Comparison of ENCODE assay signal across 9 cellular contexts in genomic region chr4:15470149-15470520, GRCh38. TPM values are rescaled to one million over a fixed set of nuclear protein-coding genes. Genes with fewer than 3 reads are reported as not detected.
A peak's percentile ranks its signal among the peaks of the same experiment; 100 is the strongest.
DNase-seq lines count a peak whose midpoint lies in the region; ATAC-seq, FAIRE-seq and TF ChIP-seq lines count a peak whose summit lies in the region.
"Had no signal": no experiment of that assay in that cellular context is flagged by ENCODE, and none has a peak within 500 bp of the region (broad histone marks: within the 10 kb centered on the region; RNA-seq: fewer than 3 reads in every experiment).

No MANE protein-coding gene starts in this region.

- peak overlapping the region; percentile 99 for H2AFZ ChIP-seq in H1 (ENCODE audit: low read length)

- H4K91ac ChIP-seq in H1 (replicated peaks; ENCODE audit: insufficient read length, low read length) = no peak overlapping the region

- H3K27ac ChIP-seq in H1 (ENCODE audit: low read depth, low read length) (no peak overlapping the region), mucosa of rectum (ENCODE audit: low read depth in 2 of 2, low read length in 2 of 2) (peak overlapping the region in 1 of 2 donors; percentile 25), upper lobe of left lung (peak overlapping the region in 2 of 4 donors; percentile 4 to 37)

- peaks cover 12% of the 10 kb centered on the region for H3K27me3 Mint-ChIP-seq in activated CD4-positive, alpha-beta T cell treated with anti-CD3 and anti-CD28 coated beads, Interleukin-2, amount 10 ng/mL, durations not matched to agents 24 days and 14 days
- no peaks in the 10 kb centered on the region for H3K27me3 Mint-ChIP-seq in activated CD4-positive, alpha-beta T cell treated with anti-CD3 and anti-CD28 coated beads for 36 hours
- peaks cover 4% of the 10 kb centered on the region for H3K27me3 Mint-ChIP-seq in activated CD8-positive, alpha-beta T cell treated with anti-CD3 and anti-CD28 coated beads, Interleukin-2, amount 10 ng/mL, durations not matched to agents 7 days and 5 days (ENCODE audit: low read depth)

- no peak for TF ChIP-seq RAD21 in H1 (IDR thresholded peaks at IDR 0.05 in 1 of 2, conservative IDR thresholded peaks at IDR 0.05 in 1 of 2; ENCODE audit: low read depth in 2 of 2, low read length in 2 of 2)

- peak overlapping the region; percentile 60 for H3K4me2 ChIP-seq in H1 (ENCODE audit: insufficient read depth in 1 of 2, low read depth in 2 of 2, low read length in 2 of 2)

- peaks cover 3 to 15% (median 5%) of the 10 kb centered on the region in 4 experiments; a peak in 4 of 7 replicates for H3K4me1 ChIP-seq in H1 (replicated peaks in 1 of 4; ENCODE audit: control insufficient read depth in 3 of 4, insufficient read depth in 4 of 4, low read length in 3 of 4)
- H3K4me1 ChIP-seq in mucosa of rectum (ENCODE audit: control insufficient read depth in 2 of 2, insufficient read depth in 2 of 2, low read length in 2 of 2) = no peaks in the 10 kb centered on the region
- H3K4me1 ChIP-seq in upper lobe of left lung = peaks cover 9 to 25% (median 14%) of the 10 kb centered on the region in 4 donors

- H4K20me1 ChIP-seq in H1 (replicated peaks in 1 of 2; ENCODE audit: control insufficient read depth in 1 of 2, insufficient read depth in 2 of 2, low read length in 2 of 2) = no peaks in the 10 kb centered on the region

- H3K36me3 ChIP-seq in H1 (ENCODE audit: control insufficient read depth in 2 of 4, insufficient read depth in 4 of 4, low read length in 3 of 4) (no peaks in the 10 kb centered on the region), mucosa of rectum (ENCODE audit: control insufficient read depth in 2 of 2, insufficient read depth in 2 of 2, low read length in 2 of 2) (no peaks in the 10 kb centered on the region), upper lobe of left lung (no peaks in the 10 kb centered on the region)

- peak; percentile 46 for DNase-seq in activated CD4-positive, alpha-beta T cell treated with anti-CD3 and anti-CD28 coated beads, Interleukin-2, amount 10 ng/mL, durations not matched to agents 24 days and 14 days
- DNase-seq in activated CD4-positive, alpha-beta T cell treated with anti-CD3 and anti-CD28 coated beads for 36 hours = no peak
- no peak for DNase-seq in H1 (ENCODE audit: low read depth in 1 of 2, low spot score in 2 of 2)
- DNase-seq in upper lobe of left lung = no peak
- no peak for DNase-seq in activated CD8-positive, alpha-beta T cell treated with anti-CD3 and anti-CD28 coated beads, Interleukin-2, amount 10 ng/mL, durations not matched to agents 7 days and 5 days
- no peak for DNase-seq in activated effector memory CD4-positive, alpha-beta T cell treated with anti-CD3 and anti-CD28 coated beads, Interleukin-2, amount 50 U/mL, for 16 hours
- DNase-seq: NCI-H2081 treated with DMSO at 0.1 percent for 48 hours had no signal

- no peak overlapping the region for H3K4ac ChIP-seq in H1 (replicated peaks; ENCODE audit: insufficient read length, low read depth, low read length)

- no peaks in the 10 kb centered on the region for H3K79me1 ChIP-seq in H1 (ENCODE audit: low read depth, low read length)

- H3K36me3 Mint-ChIP-seq in activated CD4-positive, alpha-beta T cell treated with anti-CD3 and anti-CD28 coated beads, Interleukin-2, amount 10 ng/mL, durations not matched to agents 24 days and 14 days (ENCODE audit: low read depth) = no peaks in the 10 kb centered on the region
- no peaks in the 10 kb centered on the region for H3K36me3 Mint-ChIP-seq in activated CD4-positive, alpha-beta T cell treated with anti-CD3 and anti-CD28 coated beads for 36 hours (ENCODE audit: low read depth)
- H3K36me3 Mint-ChIP-seq in activated CD8-positive, alpha-beta T cell treated with anti-CD3 and anti-CD28 coated beads, Interleukin-2, amount 10 ng/mL, durations not matched to agents 7 days and 5 days (ENCODE audit: low read depth) = no peaks in the 10 kb centered on the region

- H2BK120ac ChIP-seq in H1 (replicated peaks; ENCODE audit: low read depth, low read length) = no peak overlapping the region

- no peak overlapping the region for H3K56ac ChIP-seq in H1 (replicated peaks; ENCODE audit: insufficient read length, low read depth, low read length)

- no peaks in the 10 kb centered on the region; the same call in none of the 2 replicates for H3K23me2 ChIP-seq in H1 (ENCODE audit: low read depth, low read length)

- H3K27ac Mint-ChIP-seq in activated CD4-positive, alpha-beta T cell treated with anti-CD3 and anti-CD28 coated beads, Interleukin-2, amount 10 ng/mL, durations not matched to agents 24 days and 14 days = no peak overlapping the region
- H3K27ac Mint-ChIP-seq in activated CD4-positive, alpha-beta T cell treated with anti-CD3 and anti-CD28 coated beads for 36 hours = no peak overlapping the region
- no peak overlapping the region for H3K27ac Mint-ChIP-seq in activated CD8-positive, alpha-beta T cell treated with anti-CD3 and anti-CD28 coated beads, Interleukin-2, amount 10 ng/mL, durations not matched to agents 7 days and 5 days

- no peak overlapping the region for H2BK12ac ChIP-seq in H1 (ENCODE audit: low read depth, low read length)

- H2AK5ac ChIP-seq in H1 (ENCODE audit: low read depth, low read length) = no peak overlapping the region

- FAIRE-seq in H1 (lab: Jason Lieb, UNC) = peak; percentile 7

- POLR2A ChIA-PET in activated CD4-positive, alpha-beta T cell treated with anti-CD3 and anti-CD28 coated beads for 36 hours (lab: Charles Lee) = interaction anchor here (0.5 kb wide), 1 partner anchor 10 kb away, joined by 3 read pairs; no protein-coding TSS in a partner anchor
- POLR2A ChIA-PET in H1 (lab: Charles Lee; ENCODE audit: partially characterized antibody) = interaction anchor here (3.9 kb wide), 1 partner anchor 10 kb away, joined by 21 read pairs; no protein-coding TSS in a partner anchor
- POLR2A ChIA-PET in activated CD8-positive, alpha-beta T cell treated with anti-CD3 and anti-CD28 coated beads, Interleukin-2, amount 10 ng/mL, durations not matched to agents 7 days and 5 days (lab: Charles Lee) = no interaction called here

- H2BK15ac ChIP-seq in H1 (ENCODE audit: low read length) = no peak overlapping the region

- WGBS in H1 (ENCODE audit: extremely low coverage in 1 of 2, insufficient coverage in 1 of 2, insufficient read length in 1 of 2, insufficient replicate concordance in 2 of 2, low coverage in 1 of 2, low lambda C conversion rate in 2 of 2, missing lambda C conversion rate in 1 of 2), 2 experiments = 51% methylated on average over 2 of the region's 2 CpGs; no CpG with 5 or more reads in 1 of the 2 experiments
- WGBS in upper lobe of left lung, 2 donors = 0 to 2% methylated on average over 2 of the region's 2 CpGs

- ATAC-seq in activated CD4-positive, alpha-beta T cell treated with anti-CD3 and anti-CD28 coated beads for 36 hours = no peak
- ATAC-seq in upper lobe of left lung (ENCODE audit: low FRiP score in 2 of 2) = peak in 1 of 2 donors; percentile 5
- no peak for ATAC-seq in activated CD8-positive, alpha-beta T cell treated with anti-CD3 and anti-CD28 coated beads, Interleukin-2, amount 10 ng/mL, durations not matched to agents 7 days and 5 days
- ATAC-seq in GM21381 (IDR thresholded peaks at IDR 0.05; ENCODE audit: unreplicated experiment) = no peak

- no peak overlapping the region for H2BK5ac ChIP-seq in H1 (ENCODE audit: low read depth, low read length)

- H3K14ac ChIP-seq in H1 (ENCODE audit: insufficient read length) = no peak overlapping the region

- TF ChIP-seq EP300 in H1 (IDR thresholded peaks at IDR 0.05; ENCODE audit: borderline replicate concordance in 1 of 2, low read depth in 2 of 2, low read length in 2 of 2) (no peak), upper lobe of left lung (IDR thresholded peaks at IDR 0.05) (no peak)

- no peak overlapping the region for H3K18ac ChIP-seq in H1 (ENCODE audit: extremely low read depth, low read length)

- peaks cover 7% of the 10 kb centered on the region for H3K4me1 Mint-ChIP-seq in activated CD4-positive, alpha-beta T cell treated with anti-CD3 and anti-CD28 coated beads, Interleukin-2, amount 10 ng/mL, durations not matched to agents 24 days and 14 days
- peaks cover 10% of the 10 kb centered on the region for H3K4me1 Mint-ChIP-seq in activated CD4-positive, alpha-beta T cell treated with anti-CD3 and anti-CD28 coated beads for 36 hours
- H3K4me1 Mint-ChIP-seq in activated CD8-positive, alpha-beta T cell treated with anti-CD3 and anti-CD28 coated beads, Interleukin-2, amount 10 ng/mL, durations not matched to agents 7 days and 5 days (ENCODE audit: low read depth) = peaks cover 10% of the 10 kb centered on the region

- no peak overlapping the region for H3K23ac ChIP-seq in H1 (ENCODE audit: insufficient read length)

- TF ChIP-seq CTCF in H1 (IDR thresholded peaks at IDR 0.05; ENCODE audit: control extremely low read depth in 1 of 3, insufficient read depth in 1 of 3, low read depth in 1 of 3, low read length in 3 of 3) (no peak), upper lobe of left lung (IDR thresholded peaks at IDR 0.05) (no peak)

- H3K4me3 Mint-ChIP-seq in activated CD4-positive, alpha-beta T cell treated with anti-CD3 and anti-CD28 coated beads, Interleukin-2, amount 10 ng/mL, durations not matched to agents 24 days and 14 days = no peak overlapping the region
- no peak overlapping the region for H3K4me3 Mint-ChIP-seq in activated CD4-positive, alpha-beta T cell treated with anti-CD3 and anti-CD28 coated beads for 36 hours
- no peak overlapping the region for H3K4me3 Mint-ChIP-seq in activated CD8-positive, alpha-beta T cell treated with anti-CD3 and anti-CD28 coated beads, Interleukin-2, amount 10 ng/mL, durations not matched to agents 7 days and 5 days

- H3K79me2 ChIP-seq in H1 (ENCODE audit: control insufficient read depth in 1 of 2, insufficient read depth in 2 of 2, low read length in 2 of 2) = no peaks in the 10 kb centered on the region

- H4K5ac ChIP-seq in H1 (ENCODE audit: insufficient read length, low read depth, low read length) = no peak overlapping the region

- no peak overlapping the region for H4K8ac ChIP-seq in H1 (ENCODE audit: extremely low read depth, insufficient read depth, low read length)

- no peaks in the 10 kb centered on the region for H3K9me3 ChIP-seq in H1 (ENCODE audit: insufficient read depth in 2 of 2, low read depth in 1 of 2, low read length in 1 of 2)
- no peaks in the 10 kb centered on the region for H3K9me3 ChIP-seq in mucosa of rectum (ENCODE audit: control insufficient read depth in 2 of 2, low read length in 2 of 2)
- H3K9me3 ChIP-seq in upper lobe of left lung = no peaks in the 10 kb centered on the region

- CTCF ChIA-PET in activated CD4-positive, alpha-beta T cell treated with anti-CD3 and anti-CD28 coated beads for 36 hours (lab: Charles Lee) = interaction anchor here (0.5 to 4.3 kb wide), 5 partner anchors 9 to 259 kb away, joined by 3 to 33 read pairs (median 3); no protein-coding TSS in a partner anchor
- CTCF ChIA-PET in H1 (lab: Charles Lee; ENCODE audit: partially characterized antibody) = interaction anchor here (0.6 to 5.5 kb wide), 5 partner anchors 9 to 879 kb away, joined by 3 to 44 read pairs (median 7); no protein-coding TSS in a partner anchor
- CTCF ChIA-PET in activated CD8-positive, alpha-beta T cell treated with anti-CD3 and anti-CD28 coated beads, Interleukin-2, amount 10 ng/mL, durations not matched to agents 7 days and 5 days (lab: Charles Lee) = interaction anchor here (0.8 to 2.8 kb wide), 6 partner anchors 9 to 413 kb away, joined by 3 to 32 read pairs (median 3); no protein-coding TSS in a partner anchor

- no peaks in the 10 kb centered on the region for H3K27me3 ChIP-seq in H1 (replicated peaks in 1 of 4; ENCODE audit: control insufficient read depth in 3 of 4, extremely low read depth in 1 of 4, insufficient read depth in 3 of 4, low read length in 3 of 4)
- H3K27me3 ChIP-seq in mucosa of rectum (ENCODE audit: control insufficient read depth in 2 of 2, insufficient read depth in 2 of 2, low read length in 2 of 2) = no peaks in the 10 kb centered on the region
- H3K27me3 ChIP-seq in upper lobe of left lung = no peaks in the 10 kb centered on the region

- no peaks in the 10 kb centered on the region for H3K9me3 Mint-ChIP-seq in activated CD4-positive, alpha-beta T cell treated with anti-CD3 and anti-CD28 coated beads, Interleukin-2, amount 10 ng/mL, durations not matched to agents 24 days and 14 days
- H3K9me3 Mint-ChIP-seq in activated CD4-positive, alpha-beta T cell treated with anti-CD3 and anti-CD28 coated beads for 36 hours (ENCODE audit: low read depth) = no peaks in the 10 kb centered on the region
- H3K9me3 Mint-ChIP-seq in activated CD8-positive, alpha-beta T cell treated with anti-CD3 and anti-CD28 coated beads, Interleukin-2, amount 10 ng/mL, durations not matched to agents 7 days and 5 days (ENCODE audit: insufficient read depth) = no peaks in the 10 kb centered on the region

- TF ChIP-seq POLR2A in H1 (IDR thresholded peaks at IDR 0.05; ENCODE audit: control extremely low read depth in 1 of 2, low read depth in 2 of 2, low read length in 2 of 2) = no peak
- TF ChIP-seq POLR2A in upper lobe of left lung (IDR thresholded peaks at IDR 0.05) = no peak

- intact Hi-C loops in activated CD4-positive, alpha-beta T cell treated with anti-CD3 and anti-CD28 coated beads, Interleukin-2, amount 10 ng/mL, durations not matched to agents 24 days and 14 days (cut with micrococcal nuclease) = loop anchor here (10.0 kb wide), 1 partner anchor 485 kb away; no protein-coding TSS in a partner anchor
- intact Hi-C loops in activated CD4-positive, alpha-beta T cell treated with anti-CD3 and anti-CD28 coated beads for 36 hours (cut with DNase I, micrococcal nuclease) = no loop called here

- H3K9ac ChIP-seq in H1 (replicated peaks in 1 of 4; ENCODE audit: extremely low read depth in 1 of 4, low read depth in 3 of 4, low read length in 3 of 4) = no peak overlapping the region; a peak in 1 of 7 replicates
- H3K9ac ChIP-seq in mucosa of rectum (ENCODE audit: low read depth in 1 of 2, low read length in 2 of 2) = peak overlapping the region; percentile 1 to 29

- peak overlapping the region; percentile 11 to 55 (median 14); a peak in 5 of 8 replicates for H3K4me3 ChIP-seq in H1 (ENCODE audit: extremely low read depth in 1 of 4, insufficient read depth in 2 of 4, low read depth in 3 of 4, low read length in 4 of 4)
- peak overlapping the region; percentile 63 to 83 for H3K4me3 ChIP-seq in mucosa of rectum (ENCODE audit: low read length in 2 of 2)
- peak overlapping the region; percentile 39 to 62 (median 55) for H3K4me3 ChIP-seq in upper lobe of left lung

- H2BK20ac ChIP-seq in H1 (ENCODE audit: low read length) = no peak overlapping the region

RNA-seq across cellular contexts. Expression of gene CC2D2A, which starts 0.5 kb away (rescaled TPM):
- not detected in 2 replicates for total RNA-seq in activated CD4-positive, alpha-beta T cell treated with anti-CD3 and anti-CD28 coated beads, Interleukin-2, amount 10 ng/mL, durations not matched to agents 24 days and 14 days
- not detected for total RNA-seq in activated CD4-positive, alpha-beta T cell treated with anti-CD3 and anti-CD28 coated beads for 36 hours
- 11.0 and 11.1 TPM in 2 replicates for total RNA-seq in H1 (2021; fragmentation: NEBNext Ultra II Directional; extraction: Animal tissue kit (Norgen Biotek cat#: 25700))
- 7.3 and 12.2 TPM in 2 replicates for polyA plus RNA-seq in H1 (2011; rRNA removed)
- 7.9 TPM for polyA plus RNA-seq in H1 (2011; cell fraction: cytosol; rRNA removed)
- 7.5 TPM for polyA plus RNA-seq in H1 (2011; cell fraction: nucleus; rRNA removed)
- 8.3 to 11.2 TPM (median 10.2 TPM) in 4 replicates for polyA plus RNA-seq in H1 (2012, experiment 1 of 2)
- 1.3 TPM for polyA plus RNA-seq in H1 (2012, experiment 2 of 2)
- 8.1 TPM for polyA plus RNA-seq in H1 (2013, experiment 1 of 2)
- 7.7 TPM for polyA plus RNA-seq in H1 (2013, experiment 2 of 2)
- polyA minus RNA-seq in H1 (2011; rRNA and poly(A)+ RNA removed) = 13.6 and 17.5 TPM in 2 replicates
- polyA minus RNA-seq in H1 (2011; cell fraction: cytosol; rRNA and poly(A)+ RNA removed) = 5.1 TPM
- polyA minus RNA-seq in H1 (2011; cell fraction: nucleus; rRNA and poly(A)+ RNA removed) = 22.5 TPM
- total RNA-seq in upper lobe of left lung = 10 to 100 TPM; 16.3 to 47.4 (median 25.1) TPM
- not detected for total RNA-seq in activated CD8-positive, alpha-beta T cell treated with anti-CD3 and anti-CD28 coated beads, Interleukin-2, amount 10 ng/mL, durations not matched to agents 7 days and 5 days

RNA-seq across cellular contexts. Expression of gene C1QTNF7, which starts 42.3 kb away (rescaled TPM):
- not detected in 2 replicates for total RNA-seq in activated CD4-positive, alpha-beta T cell treated with anti-CD3 and anti-CD28 coated beads, Interleukin-2, amount 10 ng/mL, durations not matched to agents 24 days and 14 days
- total RNA-seq in activated CD4-positive, alpha-beta T cell treated with anti-CD3 and anti-CD28 coated beads for 36 hours = not detected
- total RNA-seq in H1 (2021; fragmentation: NEBNext Ultra II Directional; extraction: Animal tissue kit (Norgen Biotek cat#: 25700)) = not detected in 2 replicates
- not detected in 2 replicates for polyA plus RNA-seq in H1 (2011; rRNA removed)
- not detected for polyA plus RNA-seq in H1 (2011; cell fraction: cytosol; rRNA removed)
- not detected for polyA plus RNA-seq in H1 (2011; cell fraction: nucleus; rRNA removed)
- not detected in 4 replicates for polyA plus RNA-seq in H1 (2012, experiment 1 of 2)
- not detected for polyA plus RNA-seq in H1 (2012, experiment 2 of 2)
- not detected for polyA plus RNA-seq in H1 (2013, experiment 1 of 2)
- polyA plus RNA-seq in H1 (2013, experiment 2 of 2) = not detected
- not detected in 2 replicates for polyA minus RNA-seq in H1 (2011; rRNA and poly(A)+ RNA removed)
- not detected for polyA minus RNA-seq in H1 (2011; cell fraction: cytosol; rRNA and poly(A)+ RNA removed)
- polyA minus RNA-seq in H1 (2011; cell fraction: nucleus; rRNA and poly(A)+ RNA removed) = not detected
- 10 to 100 TPM in 2 of 6 donors, 1 to 10 TPM in 4; 2.3 to 13.3 (median 7.9) TPM for total RNA-seq in upper lobe of left lung
- total RNA-seq in activated CD8-positive, alpha-beta T cell treated with anti-CD3 and anti-CD28 coated beads, Interleukin-2, amount 10 ng/mL, durations not matched to agents 7 days and 5 days = not detected

Comparison
In these comparisons a context has a peak if more than half of its experiments do, and no peak if none do; other contexts are left out.
1. H3K4me3 ChIP-seq: peak in every context shown above with its lines; median percentile 73 in mucosa of rectum; 55 in upper lobe of left lung; 14 in H1.
2. H3K9ac ChIP-seq: peak in mucosa of rectum (2 of 2); none in H1 (0 of 4).
3. RNA of gene CC2D2A, which starts 0.5 kb away (total RNA-seq): 16.3 to 47.4 TPM in upper lobe of left lung and 11.0 to 11.1 TPM in H1; not detected in activated CD4-positive, alpha-beta T cell treated with anti-CD3 and anti-CD28 coated beads for 36 hours, not detected in activated CD4-positive, alpha-beta T cell treated with anti-CD3 and anti-CD28 coated beads, Interleukin-2, amount 10 ng/mL, durations not matched to agents 24 days and 14 days and not detected in activated CD8-positive, alpha-beta T cell treated with anti-CD3 and anti-CD28 coated beads, Interleukin-2, amount 10 ng/mL, durations not matched to agents 7 days and 5 days; every median in the first group is over 10 times any median in the second.